29 cellular contexts compared by ENCODE assay signal in the genomic region with DNA sequence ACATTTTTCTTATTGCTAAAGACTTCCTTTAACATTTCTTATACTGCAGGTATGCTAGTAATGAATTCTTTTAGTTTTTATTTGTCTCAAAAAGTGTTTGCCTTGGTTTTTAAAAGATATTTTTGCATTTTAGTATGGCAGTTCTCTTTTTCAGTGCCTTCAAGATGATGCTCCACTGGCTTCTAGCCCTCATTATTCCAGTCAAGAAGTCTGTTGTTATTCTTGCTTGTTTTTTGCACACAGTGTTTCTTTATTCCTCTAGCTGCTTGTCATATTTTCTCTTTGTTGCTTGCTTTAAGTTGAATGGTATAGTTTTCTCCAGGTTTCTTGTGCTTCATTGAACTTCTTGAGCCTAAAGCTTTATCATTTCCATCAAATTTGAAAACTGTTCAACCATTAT.
"Had no signal": no experiment of that assay in that cellular context is flagged by ENCODE, and none has a peak within 500 bp of the region (broad histone marks: within the 10 kb centered on the region; RNA-seq: fewer than 3 reads in every experiment).

No MANE protein-coding gene starts in this region.

- H3K9me3 ChIP-seq: colonic mucosa, esophagus muscularis mucosa, gastrocnemius medialis had no signal

- H3K36me3 ChIP-seq: colonic mucosa, esophagus muscularis mucosa, esophagus squamous epithelium, gastrocnemius medialis, gastroesophageal sphincter, heart left ventricle, heart right ventricle had no signal

- ATAC-seq: effector memory CD8-positive, alpha-beta T cell; esophagus mucosa; foreskin keratinocyte; gastrocnemius medialis; gastroesophageal sphincter; heart left ventricle; heart right ventricle had no signal

- H3K4me1 ChIP-seq: colonic mucosa, esophagus muscularis mucosa, esophagus squamous epithelium, foreskin keratinocyte, gastrocnemius medialis, gastroesophageal sphincter, heart left ventricle, heart right ventricle had no signal

- H3K27ac Mint-ChIP-seq: dendritic cell treated with granulocyte-macrophage colony-stimulating factor and Interleukin-4, amounts not matched to agents 40 ng/mL and 50 ng/mL, for 4 days; effector memory CD8-positive, alpha-beta T cell; endodermal cell had no signal

- H3K27me3 Mint-ChIP-seq: dendritic cell treated with granulocyte-macrophage colony-stimulating factor and Interleukin-4, amounts not matched to agents 40 ng/mL and 50 ng/mL, for 4 days; effector memory CD8-positive, alpha-beta T cell had no signal

- H3K27ac ChIP-seq: colonic mucosa, coronary artery, dorsolateral prefrontal cortex, epithelial cell of prostate, esophagus muscularis mucosa, esophagus squamous epithelium, foreskin keratinocyte, gastrocnemius medialis, gastroesophageal sphincter, heart left ventricle, heart right ventricle had no signal

- DNase-seq: colonic mucosa; cortex of kidney; dermis blood vessel endothelial cell; dorsolateral prefrontal cortex; effector CD4-positive, alpha-beta T cell; effector CD8-positive, alpha-beta T cell; effector memory CD4-positive, alpha-beta T cell; effector memory CD8-positive, alpha-beta T cell; endodermal cell; erythroblast; esophagus squamous epithelium; foreskin fibroblast; foreskin keratinocyte; foreskin melanocyte; gastrocnemius medialis; glutamatergic neuron; head of caudate nucleus; heart left ventricle; heart right ventricle had no signal

- H3K27me3 ChIP-seq: colonic mucosa, dorsolateral prefrontal cortex, esophagus muscularis mucosa, esophagus squamous epithelium, foreskin keratinocyte, gastrocnemius medialis, gastroesophageal sphincter, heart left ventricle, heart right ventricle had no signal

- H3K9me3 Mint-ChIP-seq: endodermal cell had no signal

- FAIRE-seq: colon, endometrium, endothelial cell of umbilical vein, frontal cortex had no signal

- H3K4me3 Mint-ChIP-seq: dendritic cell treated with granulocyte-macrophage colony-stimulating factor and Interleukin-4, amounts not matched to agents 40 ng/mL and 50 ng/mL, for 4 days; effector memory CD8-positive, alpha-beta T cell; endodermal cell had no signal

- H3K4me1 Mint-ChIP-seq: endodermal cell had no signal

- H3K4me3 ChIP-seq: colonic mucosa, coronary artery, dorsolateral prefrontal cortex, esophagus muscularis mucosa, esophagus squamous epithelium, gastrocnemius medialis, gastroesophageal sphincter, heart left ventricle, heart right ventricle had no signal
